In genomic region chr15:41987246-41987924, GRCh38 we compare ENCODE assay signal across 18 cellular contexts. TPM values are rescaled to one million over a fixed set of nuclear protein-coding genes. Genes with fewer than 3 reads are reported as not detected.
DNase-seq lines count a peak whose midpoint lies in the region; ATAC-seq and TF ChIP-seq lines count a peak whose summit lies in the region.
"Had no signal": no experiment of that assay in that cellular context is flagged by ENCODE, and none has a peak within 500 bp of the region (broad histone marks: within the 10 kb centered on the region; RNA-seq: fewer than 3 reads in every experiment).

No MANE protein-coding gene starts in this region.

- ATAC-seq in stimulated activated effector memory CD8-positive, alpha-beta T cell treated with anti-CD3 and anti-CD28 coated beads, Interleukin-12 subunit alpha, Interleukin-12 subunit beta, amount 100 ng/mL, for 72 hours, result no peak
- ATAC-seq: GM12878, GM23338 had no signal

- H3K27ac ChIP-seq in endodermal cell (ENCODE audit: low read depth, low read length), result no peak overlapping the region
- H3K27ac ChIP-seq in neuronal stem cell (replicated peaks; ENCODE audit: low read length), result no peak overlapping the region
- no peak overlapping the region for H3K27ac ChIP-seq in mesendoderm (ENCODE audit: low read depth, low read length)
- H3K27ac ChIP-seq: BLaER1, HL-60 had no signal

- H3K4me3 Mint-ChIP-seq in endodermal cell, result no peak overlapping the region
- no peak overlapping the region for H3K4me3 Mint-ChIP-seq in stimulated activated effector memory CD8-positive, alpha-beta T cell treated with anti-CD3 and anti-CD28 coated beads, Interleukin-12 subunit alpha, Interleukin-12 subunit beta, amount 100 ng/mL, for 72 hours
- H3K4me3 Mint-ChIP-seq: CD8-positive, alpha-beta memory T cell; GM23338 had no signal

- TF ChIP-seq CTCF in endodermal cell (conservative IDR thresholded peaks at IDR 0.05), result no peak

- H3K4me1 ChIP-seq in endodermal cell (ENCODE audit: control insufficient read depth, insufficient read depth, low read length) (no peaks in the 10 kb centered on the region), neuronal stem cell (ENCODE audit: control insufficient read depth in 2 of 2, insufficient read depth in 1 of 2, low read depth in 1 of 2, low read length in 2 of 2) (peaks cover 5 to 10% of the 10 kb centered on the region in 2 donors), mesendoderm (ENCODE audit: control insufficient read depth, low read depth, low read length) (peaks cover 2% of the 10 kb centered on the region)

- H3K56ac ChIP-seq in mesendoderm (ENCODE audit: low read length), result no peak overlapping the region

- H3K9ac ChIP-seq in endodermal cell (ENCODE audit: extremely low read depth, low read length, poor library complexity, severe bottlenecking) (no peak overlapping the region), neuronal stem cell (ENCODE audit: low read depth, low read length, poor library complexity) (no peak overlapping the region), mesendoderm (ENCODE audit: low read length) (no peak overlapping the region)
- H3K9ac ChIP-seq: BLaER1 had no signal

- H3K9me3 ChIP-seq in endodermal cell (ENCODE audit: control insufficient read depth, low read length), result no peaks in the 10 kb centered on the region
- H3K9me3 ChIP-seq in neuronal stem cell (replicated peaks in 1 of 2; ENCODE audit: control insufficient read depth in 2 of 2, insufficient read depth in 1 of 2, low read depth in 1 of 2, low read length in 2 of 2), result no peaks in the 10 kb centered on the region
- H3K9me3 ChIP-seq: BLaER1, Caco-2 had no signal

- H3K4me3 ChIP-seq in endodermal cell (ENCODE audit: low read length) (no peak overlapping the region), neuronal stem cell (ENCODE audit: low read length in 2 of 2) (no peak overlapping the region), mesendoderm (ENCODE audit: low read length) (no peak overlapping the region)
- H3K4me3 ChIP-seq: BLaER1, GM12878, GM23338 had no signal

- H2BK5ac ChIP-seq in neuronal stem cell (ENCODE audit: low read length) (no peak overlapping the region), mesendoderm (ENCODE audit: low read length) (no peak overlapping the region)

- no peak overlapping the region for H3K23ac ChIP-seq in neuronal stem cell (ENCODE audit: low read depth, low read length, poor library complexity)
- H3K23ac ChIP-seq in mesendoderm (ENCODE audit: low read length), result no peak overlapping the region

- H2BK120ac ChIP-seq in neuronal stem cell (ENCODE audit: low read depth, low read length), result no peak overlapping the region
- no peak overlapping the region for H2BK120ac ChIP-seq in mesendoderm (ENCODE audit: low read depth, low read length)

- peaks cover 2% of the 10 kb centered on the region for H3K4me1 Mint-ChIP-seq in endodermal cell
- no peaks in the 10 kb centered on the region for H3K4me1 Mint-ChIP-seq in stimulated activated effector memory CD8-positive, alpha-beta T cell treated with anti-CD3 and anti-CD28 coated beads, Interleukin-12 subunit alpha, Interleukin-12 subunit beta, amount 100 ng/mL, for 72 hours
- H3K4me1 Mint-ChIP-seq: CD8-positive, alpha-beta memory T cell had no signal

- H3K79me1 ChIP-seq in neuronal stem cell (ENCODE audit: low read depth, low read length) (no peaks in the 10 kb centered on the region), mesendoderm (ENCODE audit: low read length) (no peaks in the 10 kb centered on the region)

- H3K27ac Mint-ChIP-seq in endodermal cell, result no peak overlapping the region
- H3K27ac Mint-ChIP-seq in stimulated activated effector memory CD8-positive, alpha-beta T cell treated with anti-CD3 and anti-CD28 coated beads, Interleukin-12 subunit alpha, Interleukin-12 subunit beta, amount 100 ng/mL, for 72 hours, result peak overlapping the region; percentile 82
- H3K27ac Mint-ChIP-seq: GM23338 had no signal

- H4K5ac ChIP-seq in mesendoderm (ENCODE audit: low read length), result no peak overlapping the region

- no peak overlapping the region for H4K8ac ChIP-seq in neuronal stem cell (ENCODE audit: low read depth, low read length)
- H4K8ac ChIP-seq in mesendoderm (ENCODE audit: low read depth, low read length), result no peak overlapping the region

- H2BK12ac ChIP-seq in neuronal stem cell (ENCODE audit: low read length), result peak overlapping the region; percentile 82

- no peak overlapping the region for H2AK5ac ChIP-seq in neuronal stem cell (ENCODE audit: low read depth, low read length)
- H2AK5ac ChIP-seq in mesendoderm (ENCODE audit: low read length), result no peak overlapping the region

- H2AFZ ChIP-seq in neuronal stem cell (ENCODE audit: low read length), result no peak overlapping the region
- H2AFZ ChIP-seq: GM23338 had no signal

- H3K36me3 ChIP-seq in endodermal cell (ENCODE audit: control insufficient read depth, insufficient read depth, low read length) (no peaks in the 10 kb centered on the region), neuronal stem cell (replicated peaks in 1 of 2; ENCODE audit: control insufficient read depth in 2 of 2, insufficient read depth in 2 of 2, low read length in 2 of 2) (no peaks in the 10 kb centered on the region), mesendoderm (ENCODE audit: control insufficient read depth, insufficient read depth, low read length) (no peaks in the 10 kb centered on the region)
- H3K36me3 ChIP-seq: BLaER1 had no signal

- H2BK15ac ChIP-seq in neuronal stem cell (ENCODE audit: low read length) (no peak overlapping the region), mesendoderm (replicated peaks; ENCODE audit: low read depth) (no peak overlapping the region)

- H4K91ac ChIP-seq in neuronal stem cell (ENCODE audit: low read depth, low read length, poor library complexity), result no peak overlapping the region

- no peak overlapping the region for H3K4ac ChIP-seq in neuronal stem cell (ENCODE audit: low read length)
- H3K4ac ChIP-seq in mesendoderm (ENCODE audit: low read depth, low read length), result no peak overlapping the region

- H3K18ac ChIP-seq in neuronal stem cell (ENCODE audit: low read length), result no peak overlapping the region
- no peak overlapping the region for H3K18ac ChIP-seq in mesendoderm (ENCODE audit: low read length)

- 81 to 92% methylated on average over 6 to 15 of the region's 17 CpGs for WGBS in endodermal cell (ENCODE audit: insufficient coverage in 1 of 2, insufficient read length in 1 of 2), 2 experiments
- no CpG with 5 or more reads among the region's 17 CpGs for WGBS in neuronal stem cell (ENCODE audit: extremely low coverage in 2 of 2, insufficient read length in 2 of 2, insufficient replicate concordance in 1 of 2), 2 donors
- no CpG with 5 or more reads among the region's 17 CpGs for WGBS in mesendoderm (ENCODE audit: extremely low coverage, insufficient coverage, low lambda C conversion rate)

- no peak overlapping the region for H3K4me2 ChIP-seq in neuronal stem cell (ENCODE audit: insufficient read depth, low read length, poor library complexity, severe bottlenecking)
- no peak overlapping the region for H3K4me2 ChIP-seq in mesendoderm (ENCODE audit: low read length)
- H3K4me2 ChIP-seq: BLaER1, GM23338 had no signal

- H3K36me3 Mint-ChIP-seq in endodermal cell (ENCODE audit: low read depth), result no peaks in the 10 kb centered on the region
- H3K36me3 Mint-ChIP-seq in stimulated activated effector memory CD8-positive, alpha-beta T cell treated with anti-CD3 and anti-CD28 coated beads, Interleukin-12 subunit alpha, Interleukin-12 subunit beta, amount 100 ng/mL, for 72 hours, result no peaks in the 10 kb centered on the region
- H3K36me3 Mint-ChIP-seq: CD8-positive, alpha-beta memory T cell had no signal

- no peaks in the 10 kb centered on the region for H3K27me3 Mint-ChIP-seq in endodermal cell (ENCODE audit: insufficient read depth)
- H3K27me3 Mint-ChIP-seq: CD8-positive, alpha-beta memory T cell had no signal

- no peaks in the 10 kb centered on the region for H3K9me3 Mint-ChIP-seq in endodermal cell
- no peaks in the 10 kb centered on the region for H3K9me3 Mint-ChIP-seq in stimulated activated effector memory CD8-positive, alpha-beta T cell treated with anti-CD3 and anti-CD28 coated beads, Interleukin-12 subunit alpha, Interleukin-12 subunit beta, amount 100 ng/mL, for 72 hours
- H3K9me3 Mint-ChIP-seq: CD8-positive, alpha-beta memory T cell; GM23338 had no signal

- no peak overlapping the region for H3K14ac ChIP-seq in neuronal stem cell (ENCODE audit: low read length)

- DNase-seq in activated effector memory CD4-positive, alpha-beta T cell treated with anti-CD3 and anti-CD28 coated beads, Interleukin-2, amount 50 U/mL, for 16 hours, result peak; percentile 58
- DNase-seq in activated effector memory CD4-positive, alpha-beta T cell treated with Interleukin-2 at 50 U/mL for 16 hours, result no peak
- peak; percentile 35 for DNase-seq in endodermal cell
- no peak for DNase-seq in neuronal stem cell (ENCODE audit: low spot score)
- DNase-seq in stimulated activated effector memory CD8-positive, alpha-beta T cell treated with anti-CD3 and anti-CD28 coated beads, Interleukin-12 subunit alpha, Interleukin-12 subunit beta, amount 100 ng/mL, for 72 hours (ENCODE audit: low spot score in 2 of 2), result no peak
- no peak for DNase-seq in mesendoderm
- no peak for DNase-seq in DMS53 (lab: John Stamatoyannopoulos, UW)
- no peak for DNase-seq in KG1 (lab: John Stamatoyannopoulos, UW)
- DNase-seq: 8988T; AML-193; Caco-2; CD8-positive, alpha-beta memory T cell; H7 had no signal

- no peaks in the 10 kb centered on the region for H3K79me2 ChIP-seq in mesendoderm (ENCODE audit: control insufficient read depth, insufficient read depth, low read length)

- H3K27me3 ChIP-seq in endodermal cell (ENCODE audit: control insufficient read depth, insufficient read depth, low read length, poor library complexity, severe bottlenecking) (no peaks in the 10 kb centered on the region), neuronal stem cell (ENCODE audit: control insufficient read depth in 3 of 3, insufficient read depth in 3 of 3, low read depth in 1 of 3, low read length in 3 of 3) (peaks cover 0 to 50% (median 0%) of the 10 kb centered on the region in 3 experiments), mesendoderm (ENCODE audit: insufficient read depth, low read length, poor library complexity) (no peaks in the 10 kb centered on the region)
- H3K27me3 ChIP-seq: BLaER1 had no signal

RNA-seq across cellular contexts. Expression of gene EHD4, which starts 15.0 kb away (rescaled TPM):
- 10 to 100 TPM; 16.9 to 17.3 TPM for total RNA-seq in endodermal cell
- polyA plus RNA-seq in endodermal cell (2013, experiment 1 of 2), result 6.8 TPM
- polyA plus RNA-seq in endodermal cell (2013, experiment 2 of 2), result 7.0 TPM
- polyA plus RNA-seq in neuronal stem cell (2013, experiment 1 of 2), result 7.9 TPM
- 8.1 TPM for polyA plus RNA-seq in neuronal stem cell (2013, experiment 2 of 2)
- 14.7 TPM for polyA plus RNA-seq in mesendoderm (2013, experiment 1 of 2)
- 14.6 TPM for polyA plus RNA-seq in mesendoderm (2013, experiment 2 of 2)

RNA-seq across cellular contexts. Expression of gene PLA2G4E, which starts 33.5 kb away (rescaled TPM):
- total RNA-seq in endodermal cell, result not detected
- polyA plus RNA-seq in endodermal cell (2013, experiment 1 of 2), result not detected
- polyA plus RNA-seq in endodermal cell (2013, experiment 2 of 2), result not detected
- polyA plus RNA-seq in neuronal stem cell (2013, experiment 1 of 2), result not detected
- not detected for polyA plus RNA-seq in neuronal stem cell (2013, experiment 2 of 2)
- not detected for polyA plus RNA-seq in mesendoderm (2013, experiment 1 of 2)
- polyA plus RNA-seq in mesendoderm (2013, experiment 2 of 2), result under 0.01 TPM
- total RNA-seq: CD8-positive, alpha-beta memory T cell; Daoy; GM23338; H7 had no signal
- polyA plus RNA-seq: CD8-positive, alpha-beta memory T cell; GM23338 had no signal

Comparison
In these comparisons a context has a peak if more than half of its experiments do, and no peak if none do; other contexts are left out.
1. DNase-seq: peak in activated effector memory CD4-positive, alpha-beta T cell treated with anti-CD3 and anti-CD28 coated beads, Interleukin-2, amount 50 U/mL, for 16 hours (single experiment) and endodermal cell (single experiment); none in activated effector memory CD4-positive, alpha-beta T cell treated with Interleukin-2 at 50 U/mL for 16 hours (single experiment), neuronal stem cell (single experiment), stimulated activated effector memory CD8-positive, alpha-beta T cell treated with anti-CD3 and anti-CD28 coated beads, Interleukin-12 subunit alpha, Interleukin-12 subunit beta, amount 100 ng/mL, for 72 hours (0 of 2), mesendoderm (single experiment), DMS53 (single experiment) and KG1 (single experiment).